In genomic region chr15:41493902-41494189, GRCh38 we compare ENCODE assay signal across 8 cellular contexts. TPM values are rescaled to one million over a fixed set of nuclear protein-coding genes. Genes with fewer than 3 reads are reported as not detected.
DNase-seq lines count a peak whose midpoint lies in the region; ATAC-seq, FAIRE-seq and TF ChIP-seq lines count a peak whose summit lies in the region.

No MANE protein-coding gene starts in this region.

- POLR2A ChIA-PET in A549 (lab: Yijun Ruan, JAX), result interaction anchor here (1.3 to 1.8 kb wide), 2 partner anchors 50 to 128 kb away, joined by 4 to 10 read pairs; partner anchors contain the start of gene RPAP1

- CTCF ChIA-PET in A549 (lab: Yijun Ruan, JAX), result interaction anchor here (0.9 to 1.6 kb wide), 2 partner anchors 28 to 32 kb away, joined by 3 read pairs; no protein-coding TSS in a partner anchor

- TF ChIP-seq POLR2A in A549 (IDR thresholded peaks at IDR 0.05; ENCODE audit: low read length), result no peak

- H3K4me1 ChIP-seq in A549, result peaks cover 16% of the 10 kb centered on the region; the same call in 2 of the 3 replicates
- peaks cover 35% of the 10 kb centered on the region for H3K4me1 ChIP-seq in lower lobe of right lung

- TF ChIP-seq CTCF in A549 (IDR thresholded peaks at IDR 0.05) (no peak), WI38 (IDR thresholded peaks at IDR 0.05; ENCODE audit: low read depth, low read length) (no peak), lower lobe of right lung (IDR thresholded peaks at IDR 0.05) (no peak)

- ATAC-seq in A549 (peak in 1 of 2 experiments; percentile 26; a peak in 3 of 6 replicates), GM21825 (IDR thresholded peaks at IDR 0.05; ENCODE audit: unreplicated experiment) (peak; percentile 22), lower lobe of right lung (peak in 1 of 2 donors; percentile 2), esophagus mucosa (no peak), GM18873 (IDR thresholded peaks at IDR 0.05; ENCODE audit: low FRiP score, unreplicated experiment) (no peak)

- 0% methylated on average over 4 of the region's 41 CpGs for WGBS in A549 (ENCODE audit: missing lambda C conversion rate)

- intact Hi-C loops in lower lobe of right lung (cut with DNase I), result no loop called here

- no peak for TF ChIP-seq EP300 in A549 (IDR thresholded peaks at IDR 0.05)

- no peaks in the 10 kb centered on the region for H3K36me3 ChIP-seq in lower lobe of right lung

- no peak for TF ChIP-seq RAD21 in A549 (conservative IDR thresholded peaks at IDR 0.05 in 1 of 2, IDR thresholded peaks at IDR 0.05 in 1 of 2)

- H3K27me3 ChIP-seq in lower lobe of right lung (ENCODE audit: low read depth), result peaks cover 47% of the 10 kb centered on the region

- FAIRE-seq in A549 (lab: Jason Lieb, UNC), result no peak

- peak overlapping the region; percentile 82 for H3K4me2 ChIP-seq in A549

- DNase-seq in A549 (ENCODE audit: low read depth in 1 of 2, low spot score in 1 of 2) (no peak), lower lobe of right lung (no peak), SK-N-DZ (ENCODE audit: low spot score) (no peak), NCI-H1105 (lab: John Stamatoyannopoulos, UW) (no peak)

- H3K27ac ChIP-seq in A549 (peak overlapping the region; percentile 79 to 90), lower lobe of right lung (no peak overlapping the region)

- H3K4me3 ChIP-seq in A549 (peak overlapping the region; percentile 61), WI38 (ENCODE audit: low read depth, low read length) (peak overlapping the region; percentile 61), lower lobe of right lung (peak overlapping the region; percentile 84)

- H3K9me3 ChIP-seq in A549, result no peaks in the 10 kb centered on the region
- no peaks in the 10 kb centered on the region for H3K9me3 ChIP-seq in lower lobe of right lung

TF ChIP-seq in A549, 52 proteins besides CTCF, POLR2A, EP300 and RAD21:
- TF ChIP-seq ZSCAN20 (CRISPR knock-in tag; IDR thresholded peaks at IDR 0.05), result no peak
- no peak for TF ChIP-seq SREBF2 (IDR thresholded peaks at IDR 0.05)
- no peak for TF ChIP-seq ZFP36 (IDR thresholded peaks at IDR 0.05; ENCODE audit: borderline replicate concordance, partially characterized antibody)
- TF ChIP-seq HDAC2 (IDR thresholded peaks at IDR 0.05), result no peak
- TF ChIP-seq SMC3 (IDR thresholded peaks at IDR 0.05), result no peak
TF ChIP-seq in A549: peak in this region for 0.

RNA-seq across cellular contexts. Expression of gene ITPKA, which starts 0.2 kb away (rescaled TPM):
- polyA plus RNA-seq in A549 (2011; rRNA removed) (0.52 and 0.73 TPM in 2 replicates), A549 (2017; fragmentation: RNase III; extraction: RNeasy Plus Mini Kit Qiagen cat#74134 plus additional on column Dnase treatment) (1.1 to 1.5 TPM (median 1.3 TPM) in 3 replicates)
- polyA plus RNA-seq in A549 (2012; cell fraction: cytosol; rRNA removed), result 1.3 and 1.7 TPM in 2 replicates
- 1.9 and 3.9 TPM in 2 replicates for polyA plus RNA-seq in A549 (2012; cell fraction: nucleus; rRNA removed)
- 1.7 TPM in 1 of 2 replicates, not detected in the other for polyA minus RNA-seq in A549 (2011; rRNA and poly(A)+ RNA removed)
- total RNA-seq in lower lobe of right lung (0.32 TPM), esophagus mucosa (0.16 TPM)
- polyA plus RNA-seq in SK-N-DZ (2014; cell fraction: cytosol; rRNA removed), result 2.3 and 2.4 TPM in 2 replicates
- polyA plus RNA-seq in SK-N-DZ (2014; cell fraction: nucleus; rRNA removed), result 3.8 and 7.2 TPM in 2 replicates

RNA-seq across cellular contexts. Expression of gene LTK, which starts 19.8 kb away (rescaled TPM):
- polyA plus RNA-seq in A549 (2011; rRNA removed), result 0.09 and 0.10 TPM in 2 replicates
- polyA plus RNA-seq in A549 (2012; cell fraction: cytosol; rRNA removed), result 0.09 and 0.16 TPM in 2 replicates
- polyA plus RNA-seq in A549 (2012; cell fraction: nucleus; rRNA removed), result 0.69 and 0.82 TPM in 2 replicates
- polyA plus RNA-seq in A549 (2017; fragmentation: RNase III; extraction: RNeasy Plus Mini Kit Qiagen cat#74134 plus additional on column Dnase treatment), result 0.16 to 0.17 TPM (median 0.16 TPM) in 3 replicates
- not detected in 2 replicates for polyA minus RNA-seq in A549 (2011; rRNA and poly(A)+ RNA removed)
- 25.9 TPM for total RNA-seq in lower lobe of right lung
- 0.12 TPM for total RNA-seq in esophagus mucosa
- polyA plus RNA-seq in SK-N-DZ (2014; cell fraction: cytosol; rRNA removed), result 0.44 and 0.84 TPM in 2 replicates
- polyA plus RNA-seq in SK-N-DZ (2014; cell fraction: nucleus; rRNA removed), result 9.2 and 9.9 TPM in 2 replicates

RNA-seq across cellular contexts. Expression of gene RPAP1, which starts 50.2 kb away (rescaled TPM):
- polyA plus RNA-seq in A549 (2011; rRNA removed) (8.1 and 10.0 TPM in 2 replicates), A549 (2017; fragmentation: RNase III; extraction: RNeasy Plus Mini Kit Qiagen cat#74134 plus additional on column Dnase treatment) (11.9 to 13.1 TPM (median 12.7 TPM) in 3 replicates)
- 13.7 and 16.4 TPM in 2 replicates for polyA plus RNA-seq in A549 (2012; cell fraction: cytosol; rRNA removed)
- 34.2 and 47.9 TPM in 2 replicates for polyA plus RNA-seq in A549 (2012; cell fraction: nucleus; rRNA removed)
- 9.7 and 15.1 TPM in 2 replicates for polyA minus RNA-seq in A549 (2011; rRNA and poly(A)+ RNA removed)
- total RNA-seq in lower lobe of right lung (28.5 TPM), esophagus mucosa (25.5 TPM)
- 28.7 and 40.8 TPM in 2 replicates for polyA plus RNA-seq in SK-N-DZ (2014; cell fraction: cytosol; rRNA removed)
- 26.0 and 51.8 TPM in 2 replicates for polyA plus RNA-seq in SK-N-DZ (2014; cell fraction: nucleus; rRNA removed)

Comparison
In these comparisons a context has a peak if more than half of its experiments do, and no peak if none do; other contexts are left out.
1. RNA of gene LTK, which starts 19.8 kb away (total RNA-seq): 25.9 TPM in lower lobe of right lung (single experiment); 0.12 TPM in esophagus mucosa (single experiment); every median in the first group is over 10 times any median in the second.
2. Peak in every context shown above with its lines, with median percentiles within 50 percentile points of each other: H3K4me3 ChIP-seq.